In genomic region chr3:179038899-179039251, GRCh38 we compare ENCODE assay signal across 7 cellular contexts. TPM values are rescaled to one million over a fixed set of nuclear protein-coding genes. Genes with fewer than 3 reads are reported as not detected.
DNase-seq lines count a peak whose midpoint lies in the region; ATAC-seq lines count a peak whose summit lies in the region.
"Not testable (repeated sequence)": the region's sequence is repeated elsewhere in the genome, so short reads cannot be mapped to it uniquely, and the experiment has no call there.

No MANE protein-coding gene starts in this region.

- not testable (repeated sequence) for H3K79me1 ChIP-seq in mesenchymal stem cell (replicated peaks; ENCODE audit: low read length, poor library complexity, severe bottlenecking)
- H3K79me1 ChIP-seq in trophoblast cell (ENCODE audit: low read length) = peaks cover 12% of the 10 kb centered on the region

- not testable (repeated sequence) for H2BK15ac ChIP-seq in mesenchymal stem cell (ENCODE audit: low read depth, poor library complexity, severe bottlenecking)

- H3K4me2 ChIP-seq in BLaER1 treated with 17β-estradiol and CSF1 and Interleukin-3, amounts not matched to agents 10 nM and 100 nM = peak overlapping the region; percentile 86 to 99 (median 90)
- H3K4me2 ChIP-seq in mesenchymal stem cell (ENCODE audit: low read length, poor library complexity, severe bottlenecking); trophoblast cell (ENCODE audit: low read length): not testable (repeated sequence)

- not testable (repeated sequence) for ATAC-seq in T-helper 17 cell

- H3K79me2 ChIP-seq in trophoblast cell (ENCODE audit: control insufficient read depth, insufficient read depth, low read length, poor library complexity) = not testable (repeated sequence)

- H3K9me3 Mint-ChIP-seq in activated CD4-positive, alpha-beta T cell treated with anti-CD3 and anti-CD28 coated beads, Interleukin-2, amount 10 ng/mL, durations not matched to agents 24 days and 14 days = not testable (repeated sequence)
- H3K9me3 Mint-ChIP-seq in activated naive CD4-positive, alpha-beta T cell treated with anti-CD3 and anti-CD28 coated beads, Interleukin-2, amount 10 ng/mL, durations not matched to agents 7 days and 5 days = peaks cover 12% of the 10 kb centered on the region

- intact Hi-C loops in activated CD4-positive, alpha-beta T cell treated with anti-CD3 and anti-CD28 coated beads, Interleukin-2, amount 10 ng/mL, durations not matched to agents 24 days and 14 days (cut with micrococcal nuclease) = not testable (repeated sequence)

- DNase-seq in ELF-1 (ENCODE audit: low read depth, low spot score) = peak; percentile 23
- DNase-seq in T-helper 17 cell, mesenchymal stem cell, trophoblast cell: not testable (repeated sequence)
- DNase-seq in activated CD4-positive, alpha-beta T cell treated with anti-CD3 and anti-CD28 coated beads, Interleukin-2, amount 10 ng/mL, durations not matched to agents 24 days and 14 days = peak; percentile 69
- DNase-seq in activated naive CD4-positive, alpha-beta T cell treated with anti-CD3 and anti-CD28 coated beads, Interleukin-2, amount 10 ng/mL, durations not matched to agents 7 days and 5 days = peak; percentile 31

- CTCF ChIA-PET in activated naive CD4-positive, alpha-beta T cell treated with anti-CD3 and anti-CD28 coated beads, Interleukin-2, amount 10 ng/mL, durations not matched to agents 7 days and 5 days (lab: Charles Lee) = interaction anchor here (1.7 kb wide), 1 partner anchor 23 kb away, joined by 5 read pairs; no protein-coding TSS in a partner anchor

- not testable (repeated sequence) for H2BK5ac ChIP-seq in mesenchymal stem cell (ENCODE audit: low read depth, low read length, poor library complexity, severe bottlenecking); trophoblast cell (ENCODE audit: low read depth, low read length, poor library complexity)

- peak overlapping the region; percentile 57 for H2AK5ac ChIP-seq in mesenchymal stem cell (ENCODE audit: low read length, severe bottlenecking)
- not testable (repeated sequence) for H2AK5ac ChIP-seq in trophoblast cell (ENCODE audit: low read length)

- H3K36me3 Mint-ChIP-seq in T-helper 17 cell (ENCODE audit: low read depth) = not testable (repeated sequence)
- peaks cover 31% of the 10 kb centered on the region for H3K36me3 Mint-ChIP-seq in activated CD4-positive, alpha-beta T cell treated with anti-CD3 and anti-CD28 coated beads, Interleukin-2, amount 10 ng/mL, durations not matched to agents 24 days and 14 days (ENCODE audit: low read depth)
- H3K36me3 Mint-ChIP-seq in activated naive CD4-positive, alpha-beta T cell treated with anti-CD3 and anti-CD28 coated beads, Interleukin-2, amount 10 ng/mL, durations not matched to agents 7 days and 5 days = peaks cover 47% of the 10 kb centered on the region

- peak overlapping the region; percentile 70 for H3K4me3 Mint-ChIP-seq in T-helper 17 cell
- H3K4me3 Mint-ChIP-seq in activated CD4-positive, alpha-beta T cell treated with anti-CD3 and anti-CD28 coated beads, Interleukin-2, amount 10 ng/mL, durations not matched to agents 24 days and 14 days = peak overlapping the region; percentile 65
- H3K4me3 Mint-ChIP-seq in activated naive CD4-positive, alpha-beta T cell treated with anti-CD3 and anti-CD28 coated beads, Interleukin-2, amount 10 ng/mL, durations not matched to agents 7 days and 5 days = not testable (repeated sequence)

- H3K27ac Mint-ChIP-seq in T-helper 17 cell; activated naive CD4-positive, alpha-beta T cell treated with anti-CD3 and anti-CD28 coated beads, Interleukin-2, amount 10 ng/mL, durations not matched to agents 7 days and 5 days: not testable (repeated sequence)
- H3K27ac Mint-ChIP-seq in activated CD4-positive, alpha-beta T cell treated with anti-CD3 and anti-CD28 coated beads, Interleukin-2, amount 10 ng/mL, durations not matched to agents 24 days and 14 days = peak overlapping the region; percentile 12

- not testable (repeated sequence) for H3K18ac ChIP-seq in mesenchymal stem cell (ENCODE audit: low read depth in 1 of 2, low read length in 2 of 2)
- peak overlapping the region; percentile 49 for H3K18ac ChIP-seq in trophoblast cell (ENCODE audit: low read length)

- not testable (repeated sequence) for H2AFZ ChIP-seq in mesenchymal stem cell (ENCODE audit: low read depth, low read length); trophoblast cell (ENCODE audit: insufficient read depth, low read length, poor library complexity)

- not testable (repeated sequence) for H2BK120ac ChIP-seq in mesenchymal stem cell (ENCODE audit: low read depth, low read length); trophoblast cell (ENCODE audit: insufficient read depth, low read length, poor library complexity)

- not testable (repeated sequence) for H3K27me3 Mint-ChIP-seq in T-helper 17 cell; activated CD4-positive, alpha-beta T cell treated with anti-CD3 and anti-CD28 coated beads, Interleukin-2, amount 10 ng/mL, durations not matched to agents 24 days and 14 days; activated naive CD4-positive, alpha-beta T cell treated with anti-CD3 and anti-CD28 coated beads, Interleukin-2, amount 10 ng/mL, durations not matched to agents 7 days and 5 days

- not testable (repeated sequence) for H4K91ac ChIP-seq in mesenchymal stem cell (ENCODE audit: low read length)
- H4K91ac ChIP-seq in trophoblast cell (ENCODE audit: low read depth, low read length) = peak overlapping the region; percentile 35

- H3K14ac ChIP-seq in mesenchymal stem cell (ENCODE audit: low read length in 2 of 2); trophoblast cell (ENCODE audit: low read length): not testable (repeated sequence)

- not testable (repeated sequence) for H3K27me3 ChIP-seq in BLaER1 treated with 17β-estradiol and CSF1 and Interleukin-3, amounts not matched to agents 10 nM and 100 nM; mesenchymal stem cell (ENCODE audit: control insufficient read depth in 1 of 2, insufficient read depth in 1 of 2, low read length in 2 of 2); trophoblast cell (ENCODE audit: insufficient read depth, low read length)

- not testable (repeated sequence) for H3K23ac ChIP-seq in mesenchymal stem cell (ENCODE audit: low read length in 2 of 2); trophoblast cell (ENCODE audit: low read length)

- not testable (repeated sequence) for H2BK12ac ChIP-seq in mesenchymal stem cell (ENCODE audit: low read length in 2 of 2); trophoblast cell (ENCODE audit: low read length)

- not testable (repeated sequence) for H3K4ac ChIP-seq in mesenchymal stem cell (ENCODE audit: low read depth in 1 of 2, low read length in 2 of 2); trophoblast cell (ENCODE audit: low read depth, low read length)

- peak overlapping the region; percentile 56 to 85 (median 79) for H3K27ac ChIP-seq in BLaER1 treated with 17β-estradiol and CSF1 and Interleukin-3, amounts not matched to agents 10 nM and 100 nM
- H3K27ac ChIP-seq in mesenchymal stem cell (ENCODE audit: low read length, poor library complexity, severe bottlenecking) = peak overlapping the region; percentile 93
- H3K27ac ChIP-seq in trophoblast cell (ENCODE audit: low read depth, low read length) = not testable (repeated sequence)

- WGBS in mesenchymal stem cell = 68% methylated on average over 4 of the region's 4 CpGs
- no CpG with 5 or more reads among the region's 4 CpGs for WGBS in trophoblast cell (ENCODE audit: extremely low coverage, insufficient coverage, insufficient read length)

- peak overlapping the region; percentile 38 to 75 (median 69) for H3K9ac ChIP-seq in BLaER1 treated with 17β-estradiol and CSF1 and Interleukin-3, amounts not matched to agents 10 nM and 100 nM
- not testable (repeated sequence) for H3K9ac ChIP-seq in mesenchymal stem cell (ENCODE audit: low read length); trophoblast cell (ENCODE audit: low read length)

- H4K20me1 ChIP-seq in BLaER1 treated with 17β-estradiol and CSF1 and Interleukin-3, amounts not matched to agents 10 nM and 100 nM = peaks cover 0 to 61% (median 0%) of the 10 kb centered on the region in 11 experiments; a peak in 8 of 22 replicates

- H3K4me1 ChIP-seq in BLaER1 treated with 17β-estradiol and CSF1 and Interleukin-3, amounts not matched to agents 10 nM and 100 nM = peaks cover 36 to 54% (median 40%) of the 10 kb centered on the region in 10 experiments
- H3K4me1 ChIP-seq in mesenchymal stem cell (ENCODE audit: control insufficient read depth, insufficient read depth, low read depth, low read length) (peaks cover 22% of the 10 kb centered on the region), trophoblast cell (ENCODE audit: control insufficient read depth in 1 of 2, insufficient read depth in 2 of 2, low read length in 2 of 2) (peaks cover 20 to 26% of the 10 kb centered on the region in 2 experiments)

- H3K4me3 ChIP-seq in BLaER1 treated with 17β-estradiol and CSF1 and Interleukin-3, amounts not matched to agents 10 nM and 100 nM = peak overlapping the region; percentile 34 to 58 (median 46)
- H3K4me3 ChIP-seq in mesenchymal stem cell (ENCODE audit: insufficient read depth in 1 of 2, low read depth in 1 of 2, low read length in 2 of 2); trophoblast cell (ENCODE audit: low read depth, low read length): not testable (repeated sequence)

- not testable (repeated sequence) for H4K8ac ChIP-seq in mesenchymal stem cell (ENCODE audit: low read length); trophoblast cell (ENCODE audit: low read depth, low read length)

- H3K36me3 ChIP-seq in BLaER1 treated with 17β-estradiol and CSF1 and Interleukin-3, amounts not matched to agents 10 nM and 100 nM = peaks cover 2 to 58% (median 26%) of the 10 kb centered on the region in 11 experiments; a peak in 19 of 22 replicates
- peaks cover 17 to 40% of the 10 kb centered on the region in 2 experiments for H3K36me3 ChIP-seq in mesenchymal stem cell (ENCODE audit: control insufficient read depth in 1 of 2, insufficient read depth in 2 of 2, low read depth in 1 of 2, low read length in 2 of 2)
- H3K36me3 ChIP-seq in trophoblast cell (ENCODE audit: control insufficient read depth in 1 of 2, insufficient read depth in 2 of 2, low read length in 2 of 2) = not testable (repeated sequence)

- H4K12ac ChIP-seq in trophoblast cell (ENCODE audit: low read depth, low read length) = not testable (repeated sequence)

- peaks cover 0 to 82% (median 72%) of the 10 kb centered on the region in 11 experiments; a peak in 19 of 22 replicates for H3K9me3 ChIP-seq in BLaER1 treated with 17β-estradiol and CSF1 and Interleukin-3, amounts not matched to agents 10 nM and 100 nM (replicated peaks in 1 of 11)
- H3K9me3 ChIP-seq in T-helper 17 cell (ENCODE audit: control insufficient read depth, low read length, poor library complexity, severe bottlenecking); mesenchymal stem cell (ENCODE audit: control insufficient read depth, low read length); trophoblast cell (ENCODE audit: insufficient read depth, low read depth, low read length): not testable (repeated sequence)

- H3K4me1 Mint-ChIP-seq in T-helper 17 cell = peaks cover 23% of the 10 kb centered on the region
- H3K4me1 Mint-ChIP-seq in activated CD4-positive, alpha-beta T cell treated with anti-CD3 and anti-CD28 coated beads, Interleukin-2, amount 10 ng/mL, durations not matched to agents 24 days and 14 days = peaks cover 17% of the 10 kb centered on the region
- not testable (repeated sequence) for H3K4me1 Mint-ChIP-seq in activated naive CD4-positive, alpha-beta T cell treated with anti-CD3 and anti-CD28 coated beads, Interleukin-2, amount 10 ng/mL, durations not matched to agents 7 days and 5 days

RNA-seq across cellular contexts. Expression of gene ZMAT3, which starts 32.7 kb away (rescaled TPM):
- total RNA-seq in T-helper 17 cell = 10 to 100 TPM; 18.1 to 19.0 TPM
- 11.8 and 13.1 TPM in 2 replicates for total RNA-seq in activated CD4-positive, alpha-beta T cell treated with anti-CD3 and anti-CD28 coated beads, Interleukin-2, amount 10 ng/mL, durations not matched to agents 24 days and 14 days
- polyA plus RNA-seq in mesenchymal stem cell (2013, experiment 1 of 2) = 74.4 TPM
- 72.6 TPM for polyA plus RNA-seq in mesenchymal stem cell (2013, experiment 2 of 2)
- 17.2 and 17.8 TPM in 2 replicates for polyA plus RNA-seq in trophoblast cell (2013)
